17 cellular contexts compared by ENCODE assay signal in the genomic region with DNA sequence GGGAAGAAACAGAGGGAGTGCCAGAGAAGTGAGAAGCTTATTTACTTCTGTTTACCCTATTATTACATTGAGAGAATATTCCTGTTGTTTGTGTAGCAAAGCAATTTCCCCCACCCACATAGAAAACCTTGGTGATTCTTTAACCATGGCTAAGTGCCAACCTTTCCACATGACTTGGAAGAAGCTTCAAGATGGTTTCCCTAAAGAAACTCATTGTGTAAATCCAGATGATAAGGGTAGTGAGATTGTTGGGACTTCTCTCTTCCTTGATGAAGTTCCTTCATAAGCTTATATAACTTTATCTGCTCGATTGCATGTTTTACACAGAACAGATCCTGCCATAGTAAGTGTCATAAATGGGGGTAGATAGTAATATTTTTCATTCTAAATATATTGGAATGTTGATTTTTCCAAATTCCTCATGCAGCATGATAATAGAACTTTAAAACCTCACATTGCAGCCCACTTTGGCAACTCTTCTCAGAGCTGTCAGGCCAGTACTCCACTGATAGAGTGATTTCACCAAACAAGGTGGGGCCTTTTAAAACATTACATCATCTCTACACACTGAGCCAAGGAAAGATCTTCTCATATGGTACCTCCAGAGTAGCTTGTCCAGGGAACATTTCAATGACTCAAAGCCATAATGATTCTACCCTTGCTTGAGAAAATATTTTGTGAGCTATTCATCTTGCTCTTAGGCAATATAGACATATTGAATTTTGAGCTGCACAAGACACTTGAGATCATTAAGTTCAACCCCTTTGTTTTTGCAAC. TPM values are rescaled to one million over a fixed set of nuclear protein-coding genes. Genes with fewer than 3 reads are reported as not detected.
DNase-seq lines count a peak whose midpoint lies in the region; ATAC-seq, FAIRE-seq and TF ChIP-seq lines count a peak whose summit lies in the region.
"Had no signal": no experiment of that assay in that cellular context is flagged by ENCODE, and none has a peak within 500 bp of the region (broad histone marks: within the 10 kb centered on the region; RNA-seq: fewer than 3 reads in every experiment).

No MANE protein-coding gene starts in this region.

- TF ChIP-seq CTCF in A549 (IDR thresholded peaks at IDR 0.05) = no peak
- TF ChIP-seq CTCF in K562 (IDR thresholded peaks at IDR 0.05 in 2 of 3, conservative IDR thresholded peaks at IDR 0.05 in 1 of 3; ENCODE audit: insufficient read depth in 2 of 3, low read depth in 1 of 3, low read length in 3 of 3) = no peak

- H3K4me2 ChIP-seq in A549 (peak overlapping the region; percentile 61), K562 (ENCODE audit: insufficient read depth, low read length) (no peak overlapping the region)

- CTCF ChIA-PET in A549 (lab: Yijun Ruan, JAX) = interaction anchor here (1.4 kb wide), 1 partner anchor 9 kb away, joined by 4 read pairs; no protein-coding TSS in a partner anchor
- CTCF ChIA-PET in K562 (lab: Yijun Ruan, JAX; ENCODE audit: low intra/inter-chr PET ratio) = no interaction called here

- H3K4me3 ChIP-seq in A549 = no peak overlapping the region
- H3K4me3 ChIP-seq in K562 = no peak overlapping the region
- H3K4me3 ChIP-seq: adrenal gland, pancreas, uterus had no signal

- TF ChIP-seq RAD21 in A549 (conservative IDR thresholded peaks at IDR 0.05 in 1 of 2, IDR thresholded peaks at IDR 0.05 in 1 of 2) (no peak), K562 (CRISPR knock-in tag; conservative IDR thresholded peaks at IDR 0.05 in 1 of 2, IDR thresholded peaks at IDR 0.05 in 1 of 2) (no peak)

- DNase-seq in A549 (ENCODE audit: low read depth in 1 of 2, low spot score in 1 of 2) = peak in 1 of 2 experiments; percentile 61
- DNase-seq in HS-27A (ENCODE audit: low read depth) = peak; percentile 48
- DNase-seq in K562 (ENCODE audit: extremely low read depth in 1 of 4, low spot score in 3 of 4) = peak in 1 of 4 experiments; percentile 14
- peak; percentile 98 for DNase-seq in iris pigment epithelial cell (ENCODE audit: low read depth)
- DNase-seq in activated naive CD4-positive, alpha-beta T cell (lab: John Stamatoyannopoulos, UW) = no peak
- no peak for DNase-seq in stimulated activated naive CD4-positive, alpha-beta T cell (lab: John Stamatoyannopoulos, UW)
- no peak for DNase-seq in NCI-H2196 treated with DMSO at 0.1 percent for 48 hours (lab: John Stamatoyannopoulos, UW; ENCODE audit: unreplicated experiment)
- DNase-seq: activated CD4-positive, alpha-beta T cell treated with anti-CD3 and anti-CD28 coated beads for 4 hours; activated T-cell treated with anti-CD3 and anti-CD28 coated beads, Interleukin-2, amount 50 U/mL, for 4 hours; adrenal gland; effector CD8-positive, alpha-beta T cell; mesendoderm; MV-4-11; NCI-H2171; pancreas; uterus had no signal

- peaks cover 13% of the 10 kb centered on the region for H3K4me1 ChIP-seq in A549
- no peaks in the 10 kb centered on the region; a peak in 1 of 5 replicates for H3K4me1 ChIP-seq in K562 (replicated peaks in 1 of 2; ENCODE audit: control insufficient read depth in 2 of 2, insufficient read depth in 2 of 2, low read length in 2 of 2)
- H3K4me1 ChIP-seq: adrenal gland, pancreas, uterus had no signal

- peak overlapping the region in 1 of 2 experiments; percentile 55; a peak in 2 of 6 replicates for H3K27ac ChIP-seq in A549
- H3K27ac ChIP-seq in K562 (ENCODE audit: extremely low read depth, low read depth, low read length) = no peak overlapping the region
- H3K27ac ChIP-seq: adrenal gland, pancreas, uterus had no signal

- no peaks in the 10 kb centered on the region for H3K79me2 ChIP-seq in K562 (ENCODE audit: control insufficient read depth, insufficient read depth, low read length)

- intact Hi-C loops in K562 (cut with micrococcal nuclease) = no loop called here

- no peaks in the 10 kb centered on the region for H4K20me1 ChIP-seq in K562 (replicated peaks; ENCODE audit: control insufficient read depth, insufficient read depth, low read length)

- no peak overlapping the region for H3K9ac ChIP-seq in K562 (ENCODE audit: insufficient read depth in 1 of 2, low read depth in 2 of 2, low read length in 2 of 2)

- no peaks in the 10 kb centered on the region for H3K27me3 ChIP-seq in K562 (ENCODE audit: control insufficient read depth in 2 of 2, insufficient read depth in 2 of 2, low read length in 2 of 2)
- H3K27me3 ChIP-seq: adrenal gland, pancreas, uterus had no signal

- TF ChIP-seq POLR2A in A549 (IDR thresholded peaks at IDR 0.05; ENCODE audit: low read length) (no peak), K562 (conservative IDR thresholded peaks at IDR 0.05) (no peak)

- H3K36me3 ChIP-seq in K562 (ENCODE audit: control insufficient read depth, insufficient read depth, low read length) = no peaks in the 10 kb centered on the region
- H3K36me3 ChIP-seq: adrenal gland, pancreas, uterus had no signal

- in situ Hi-C loops in K562 (cut with MboI) = no loop called here

- H3K9me3 ChIP-seq in A549 (no peaks in the 10 kb centered on the region), K562 (replicated peaks; ENCODE audit: control insufficient read depth, insufficient read depth, low read depth, low read length) (no peaks in the 10 kb centered on the region)
- H3K9me3 ChIP-seq: adrenal gland, pancreas, uterus had no signal

- H3K9me1 ChIP-seq in K562 (ENCODE audit: control insufficient read depth, insufficient read depth, low read length) = no peaks in the 10 kb centered on the region

- BruUV-seq in K562 (replicated peaks; lab: Mats Ljungman, UMichigan) = no TSS peak

- WGBS in A549 (ENCODE audit: missing lambda C conversion rate) = 31% methylated on average over 1 of the region's 1 CpG
- WGBS in K562 (ENCODE audit: insufficient coverage, low coverage, missing lambda C conversion rate) = 7% methylated on average over 1 of the region's 1 CpG

- peak; percentile 84 to 90 for ATAC-seq in A549
- ATAC-seq in K562 = peak; percentile 92
- ATAC-seq in GM19395 (IDR thresholded peaks at IDR 0.05; ENCODE audit: unreplicated experiment) = no peak
- ATAC-seq: activated T-cell treated with anti-CD3 and anti-CD28 coated beads, Interleukin-2, amount 50 U/mL, for 4 hours had no signal

- POLR2A ChIA-PET in A549 (lab: Yijun Ruan, JAX) (interaction anchor here (1.2 kb wide), 1 partner anchor 47 kb away, joined by 6 read pairs; a partner anchor contains a TSS), K562 (lab: Yijun Ruan, JAX) (interaction anchor here (0.8 kb wide), 1 partner anchor 12 kb away, joined by 4 read pairs; no protein-coding TSS in a partner anchor)

- TF ChIP-seq EP300 in A549 (IDR thresholded peaks at IDR 0.05) = no peak
- no peak for TF ChIP-seq EP300 in K562 (IDR thresholded peaks at IDR 0.05; ENCODE audit: low read length)

- H2AFZ ChIP-seq in K562 (ENCODE audit: low read depth, low read length) = 0 out of 2 replicates have a peak overlapping the region, but pooled peaks have one; percentile 19

- FAIRE-seq in A549 (lab: Jason Lieb, UNC) (no peak), K562 (lab: Jason Lieb, UNC) (no peak)
- FAIRE-seq: pancreas had no signal

TF ChIP-seq in A549, 52 proteins besides CTCF, POLR2A, EP300 and RAD21:
- TF ChIP-seq JUNB (IDR thresholded peaks at IDR 0.05) (peak; percentile 45; the same call in 1 of the 2 replicates), CEBPB (IDR thresholded peaks at IDR 0.05) (0 out of 4 replicates have a peak, but pooled peaks of 1 of the 2 experiments have one; percentile 28), NPAS2 (CRISPR knock-in tag; IDR thresholded peaks at IDR 0.05; ENCODE audit: borderline replicate concordance) (no peak), FOSL2 (IDR thresholded peaks at IDR 0.05) (no peak), FOSL2 (CRISPR knock-in tag; IDR thresholded peaks at IDR 0.05) (peak; percentile 49)

TF ChIP-seq in K562, 482 proteins besides CTCF, POLR2A, EP300 and RAD21 (continues in another document):
- TF ChIP-seq, protein P1, sequence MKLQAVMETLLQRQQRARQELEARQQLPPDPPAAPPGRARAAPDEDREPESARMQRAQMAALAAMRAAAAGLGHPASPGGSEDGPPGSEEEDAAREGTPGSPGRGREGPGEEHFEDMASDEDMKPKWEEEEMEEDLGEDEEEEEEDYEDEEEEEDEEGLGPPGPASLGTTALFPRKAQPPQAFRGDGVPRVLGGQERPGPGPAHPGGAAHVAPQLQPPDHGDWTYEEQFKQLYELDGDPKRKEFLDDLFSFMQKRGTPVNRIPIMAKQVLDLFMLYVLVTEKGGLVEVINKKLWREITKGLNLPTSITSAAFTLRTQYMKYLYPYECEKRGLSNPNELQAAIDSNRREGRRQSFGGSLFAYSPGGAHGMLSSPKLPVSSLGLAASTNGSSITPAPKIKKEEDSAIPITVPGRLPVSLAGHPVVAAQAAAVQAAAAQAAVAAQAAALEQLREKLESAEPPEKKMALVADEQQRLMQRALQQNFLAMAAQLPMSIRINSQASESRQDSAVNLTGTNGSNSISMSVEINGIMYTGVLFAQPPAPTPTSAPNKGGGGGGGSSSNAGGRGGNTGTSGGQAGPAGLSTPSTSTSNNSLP (IDR thresholded peaks at IDR 0.05; ENCODE audit: borderline replicate concordance, low read depth, low read length) = no peak
- TF ChIP-seq KLF16 (IDR thresholded peaks at IDR 0.05) (no peak), ZNF830 (CRISPR knock-in tag; IDR thresholded peaks at IDR 0.05) (no peak), POLR2G (IDR thresholded peaks at IDR 0.05; ENCODE audit: low read depth, low read length) (no peak)

RNA-seq across cellular contexts. Expression of a gene that starts 47.8 kb away (rescaled TPM):
- polyA plus RNA-seq in A549 (2011; rRNA removed) = 71.6 and 79.0 TPM in 2 replicates
- 12.4 and 13.6 TPM in 2 replicates for polyA plus RNA-seq in A549 (2012; cell fraction: cytosol; rRNA removed)
- 9.8 and 14.6 TPM in 2 replicates for polyA plus RNA-seq in A549 (2012; cell fraction: nucleus; rRNA removed)
- 21.9 to 26.0 TPM (median 22.5 TPM) in 3 replicates for polyA plus RNA-seq in A549 (2017; fragmentation: RNase III; extraction: RNeasy Plus Mini Kit Qiagen cat#74134 plus additional on column Dnase treatment)
- 51.3 and 57.6 TPM in 2 replicates for polyA minus RNA-seq in A549 (2011; rRNA and poly(A)+ RNA removed)
- total RNA-seq in K562 (2011; cell fraction: chromatin; rRNA removed; ENCODE audit: low replicate concordance) = 18.6 and 112 TPM in 2 replicates
- total RNA-seq in K562 (2011; cell fraction: nucleolus; rRNA removed) = 10.0 and 16.8 TPM in 2 replicates
- total RNA-seq in K562 (2011; cell fraction: nucleoplasm; rRNA removed) = 38.6 and 55.0 TPM in 2 replicates
- 27.2 and 30.3 TPM in 2 replicates for total RNA-seq in K562 (2014; rRNA removed)
- total RNA-seq in K562 (2014; rRNA removed; fragmentation: Illumina TruSeq; extraction: Trizol) = 45.0 and 53.9 TPM in 2 replicates
- total RNA-seq in K562 (2015; rRNA removed; fragmentation: Illumina TruSeq; extraction: Trizol) = 40.9 and 41.1 TPM in 2 replicates
- 27.7 and 30.4 TPM in 2 replicates for total RNA-seq in K562 (2021)
- 16.2 and 30.1 TPM in 2 replicates for polyA plus RNA-seq in K562 (2011; rRNA removed)
- polyA plus RNA-seq in K562 (2011; cell fraction: cytosol; rRNA removed) = 4.8 and 6.8 TPM in 2 replicates
- 11.8 and 13.0 TPM in 2 replicates for polyA plus RNA-seq in K562 (2011; cell fraction: nucleus; rRNA removed)
- polyA plus RNA-seq in K562 (2012) = 15.4 and 20.4 TPM in 2 replicates
- 27.1 and 34.8 TPM in 2 replicates for polyA plus RNA-seq in K562 (2014; fragmentation: Illumina TruSeq; extraction: Trizol)
- 10 to 100 TPM; 17.7 to 18.8 TPM for polyA plus RNA-seq in K562 (2014; fragmentation: Nextera tagmentation; extraction: Ambion mirVana)
- polyA plus RNA-seq in K562 (2014; rRNA removed) = 18.3 and 19.3 TPM in 2 replicates
- polyA minus RNA-seq in K562 (2011; rRNA and poly(A)+ RNA removed) = 71.3 and 107 TPM in 2 replicates
- polyA minus RNA-seq in K562 (2011; cell fraction: cytosol; rRNA and poly(A)+ RNA removed) = 13.3 and 26.8 TPM in 2 replicates
- 53.9 and 58.5 TPM in 2 replicates for polyA minus RNA-seq in K562 (2011; cell fraction: nucleus; rRNA and poly(A)+ RNA removed)

Comparison
In these comparisons a context has a peak if more than half of its experiments do, and no peak if none do; other contexts are left out.
1. DNase-seq: peak in HS-27A (single experiment) and iris pigment epithelial cell (single experiment); none in activated naive CD4-positive, alpha-beta T cell (0 of 4), stimulated activated naive CD4-positive, alpha-beta T cell (0 of 6) and NCI-H2196 treated with DMSO at 0.1 percent for 48 hours (single experiment).